26 cellular contexts compared by ENCODE assay signal in the genomic region with DNA sequence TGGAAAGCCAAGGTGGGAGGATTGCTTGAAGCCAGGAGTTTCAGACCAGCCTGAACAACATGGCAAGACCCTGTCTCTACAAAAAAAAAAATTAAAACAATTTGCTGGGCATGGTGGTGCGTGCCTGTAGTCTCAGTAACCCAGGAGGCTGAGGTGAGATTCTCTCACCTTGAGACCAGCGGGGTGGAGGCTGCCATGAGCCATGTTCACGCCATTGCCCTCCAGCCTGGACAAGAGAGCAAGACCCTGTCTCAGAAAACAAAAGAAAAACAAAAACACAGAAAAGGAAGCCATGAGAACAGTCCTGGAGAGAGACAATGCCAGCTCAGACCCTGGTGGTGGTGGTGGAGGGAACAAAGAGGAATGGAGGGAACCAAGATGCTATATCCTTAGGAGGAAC.
"Had no signal": no experiment of that assay in that cellular context is flagged by ENCODE, and none has a peak within 500 bp of the region (broad histone marks: within the 10 kb centered on the region; RNA-seq: fewer than 3 reads in every experiment).

No MANE protein-coding gene starts in this region.

- H3K4me3 Mint-ChIP-seq: naive thymus-derived CD4-positive, alpha-beta T cell; natural killer cell; nephron; neural progenitor cell; stimulated activated effector memory CD8-positive, alpha-beta T cell treated with anti-CD3 and anti-CD28 coated beads, Interleukin-12 subunit alpha, Interleukin-12 subunit beta, amount 100 ng/mL, for 72 hours; stimulated activated naive B cell treated with anti-CD40 and anti-IgM and Interleukin-4, amounts not matched to agents 10 μg/mL and 1 μg/mL and 100 μg/mL, for 72 hours; stimulated activated naive CD8-positive, alpha-beta T cell treated with anti-CD3 and anti-CD28 coated beads, Interleukin-15, Interleukin-2, amounts not matched to agents 100 ng/mL and 50 ng/mL, for 24 hours; type B pancreatic cell had no signal

- H2AFZ ChIP-seq: neural progenitor cell had no signal

- H3K27me3 ChIP-seq: pancreas, right lobe of liver, sigmoid colon, thyroid gland, tibial nerve, upper lobe of right lung, uterus had no signal

- ATAC-seq: naive thymus-derived CD4-positive, alpha-beta T cell; natural killer cell; pancreas; psoas muscle; right cardiac atrium; right lobe of liver; stimulated activated effector memory CD8-positive, alpha-beta T cell treated with anti-CD3 and anti-CD28 coated beads, Interleukin-12 subunit alpha, Interleukin-12 subunit beta, amount 100 ng/mL, for 72 hours; stimulated activated naive B cell treated with anti-CD40 and anti-IgM and Interleukin-4, amounts not matched to agents 10 μg/mL and 1 μg/mL and 100 μg/mL, for 72 hours; upper lobe of right lung had no signal

- H3K4me1 Mint-ChIP-seq: natural killer cell; stimulated activated naive B cell treated with anti-CD40 and anti-IgM and Interleukin-4, amounts not matched to agents 10 μg/mL and 1 μg/mL and 100 μg/mL, for 72 hours had no signal

- H3K36me3 ChIP-seq: neural progenitor cell, pancreas, right lobe of liver, sigmoid colon, stomach, thoracic aorta, thyroid gland, tibial nerve, upper lobe of right lung, uterus had no signal

- H3K27ac ChIP-seq: neural progenitor cell, pancreas, psoas muscle, right lobe of liver, sigmoid colon, stomach, thoracic aorta, thyroid gland, tibial nerve, upper lobe of right lung, uterus had no signal

- H3K4me3 ChIP-seq: neural progenitor cell, pancreas, psoas muscle, right lobe of liver, sigmoid colon, stomach, thoracic aorta, thyroid gland, tibial nerve, upper lobe of right lung, uterus had no signal

- H3K27ac Mint-ChIP-seq: naive thymus-derived CD4-positive, alpha-beta T cell; natural killer cell; nephron; stimulated activated effector memory CD8-positive, alpha-beta T cell treated with anti-CD3 and anti-CD28 coated beads, Interleukin-12 subunit alpha, Interleukin-12 subunit beta, amount 100 ng/mL, for 72 hours; stimulated activated naive B cell treated with anti-CD40 and anti-IgM and Interleukin-4, amounts not matched to agents 10 μg/mL and 1 μg/mL and 100 μg/mL, for 72 hours; stimulated activated naive CD8-positive, alpha-beta T cell treated with anti-CD3 and anti-CD28 coated beads, Interleukin-15, Interleukin-2, amounts not matched to agents 100 ng/mL and 50 ng/mL, for 24 hours; type B pancreatic cell had no signal

- H3K36me3 Mint-ChIP-seq: naive thymus-derived CD4-positive, alpha-beta T cell; natural killer cell; neural progenitor cell; stimulated activated effector memory CD8-positive, alpha-beta T cell treated with anti-CD3 and anti-CD28 coated beads, Interleukin-12 subunit alpha, Interleukin-12 subunit beta, amount 100 ng/mL, for 72 hours; stimulated activated naive B cell treated with anti-CD40 and anti-IgM and Interleukin-4, amounts not matched to agents 10 μg/mL and 1 μg/mL and 100 μg/mL, for 72 hours; type B pancreatic cell had no signal

- H3K4me1 ChIP-seq: pancreas, psoas muscle, right lobe of liver, sigmoid colon, stomach, thyroid gland, tibial nerve, upper lobe of right lung, uterus had no signal

- DNase-seq: naive thymus-derived CD4-positive, alpha-beta T cell; natural killer cell; occipital lobe; pancreas; psoas muscle; right cardiac atrium; right lobe of liver; sigmoid colon; small intestine; stimulated activated CD4-positive, alpha-beta T cell treated with anti-CD3 and anti-CD28 coated beads, Interleukin-15, amount 100 ng/mL, for 24 hours; stimulated activated CD4-positive, alpha-beta T cell treated with anti-CD3 and anti-CD28 coated beads, Interleukin-2, amount 100 ng/mL, for 24 hours; stimulated activated CD4-positive, alpha-beta T cell treated with anti-CD3 and anti-CD28 coated beads, Interleukin-2, amount 100 ng/mL, for 48 hours; stimulated activated CD4-positive, alpha-beta T cell treated with anti-CD3 and anti-CD28 coated beads, Interleukin-4, amount 100 ng/mL, for 24 hours; stimulated activated naive B cell treated with anti-CD40 and anti-IgM and Interleukin-4, amounts not matched to agents 10 μg/mL and 1 μg/mL and 100 μg/mL, for 72 hours; stimulated activated naive CD4-positive, alpha-beta T cell treated with Interleukin-2 at 50 U/mL for 16 hours; stomach; thyroid gland; upper lobe of right lung; uterus had no signal

- H3K9me3 Mint-ChIP-seq: natural killer cell; nephron; neural progenitor cell; stimulated activated effector memory CD8-positive, alpha-beta T cell treated with anti-CD3 and anti-CD28 coated beads, Interleukin-12 subunit alpha, Interleukin-12 subunit beta, amount 100 ng/mL, for 72 hours; stimulated activated naive B cell treated with anti-CD40 and anti-IgM and Interleukin-4, amounts not matched to agents 10 μg/mL and 1 μg/mL and 100 μg/mL, for 72 hours; stimulated activated naive CD8-positive, alpha-beta T cell treated with anti-CD3 and anti-CD28 coated beads, Interleukin-15, Interleukin-2, amounts not matched to agents 100 ng/mL and 50 ng/mL, for 24 hours; type B pancreatic cell had no signal

- H3K4me2 ChIP-seq: neural progenitor cell had no signal
